Comparison of ENCODE assay signal across 9 cellular contexts in the genomic region with DNA sequence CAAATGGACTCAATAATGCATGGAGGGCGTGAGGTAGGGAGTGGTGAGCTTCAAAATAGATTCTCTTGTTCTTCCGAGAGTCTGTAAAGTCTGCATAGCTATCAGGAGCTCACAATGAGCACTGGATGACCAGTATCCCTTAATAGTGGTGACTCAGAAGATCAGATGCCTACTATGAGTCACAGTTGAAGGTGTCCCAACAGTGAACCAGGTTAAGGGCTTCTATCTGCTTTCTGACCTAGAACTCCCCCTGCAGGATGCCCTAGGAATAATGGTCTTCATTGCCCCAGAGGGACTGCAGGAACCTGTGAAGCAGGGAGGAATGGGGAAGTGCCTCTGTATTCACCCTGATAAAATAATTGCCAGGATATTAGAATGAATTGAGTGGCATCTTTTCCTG. TPM values are rescaled to one million over a fixed set of nuclear protein-coding genes. Genes with fewer than 3 reads are reported as not detected.
DNase-seq lines count a peak whose midpoint lies in the region; ATAC-seq and TF ChIP-seq lines count a peak whose summit lies in the region.
"Had no signal": no experiment of that assay in that cellular context is flagged by ENCODE, and none has a peak within 500 bp of the region (broad histone marks: within the 10 kb centered on the region; RNA-seq: fewer than 3 reads in every experiment).

No MANE protein-coding gene starts in this region.

- CTCF ChIA-PET in PC-9 (lab: Charles Lee), result no interaction called here
- CTCF ChIA-PET in activated CD4-positive, alpha-beta memory T cell treated with anti-CD3 and anti-CD28 coated beads for 36 hours (lab: Charles Lee), result interaction anchor here (0.6 kb wide), 1 partner anchor 198 kb away, joined by 3 read pairs; no protein-coding TSS in a partner anchor

- in situ Hi-C loops in GM13977 (cut with MboI; ENCODE audit: low pct_unique_long_range_greater_than_20kb, low sequenced_read_pairs, unreplicated experiment), result no loop called here

- H3K9me2 ChIP-seq in PC-9 (ENCODE audit: insufficient read depth), result no peaks in the 10 kb centered on the region

- H3K36me3 Mint-ChIP-seq in activated CD4-positive, alpha-beta memory T cell treated with anti-CD3 and anti-CD28 coated beads for 36 hours, result no peaks in the 10 kb centered on the region

- intact Hi-C loops in PC-9 (cut with micrococcal nuclease; ENCODE audit: unreplicated experiment), result no loop called here
- intact Hi-C loops in activated CD4-positive, alpha-beta memory T cell treated with anti-CD3 and anti-CD28 coated beads for 36 hours (cut with micrococcal nuclease), result no loop called here

- H3K9me3 Mint-ChIP-seq in activated CD4-positive, alpha-beta memory T cell treated with anti-CD3 and anti-CD28 coated beads for 36 hours, result no peaks in the 10 kb centered on the region

- H4K20me1 ChIP-seq in PC-9 (ENCODE audit: insufficient read depth), result no peaks in the 10 kb centered on the region

- no peak overlapping the region for H3K4me3 ChIP-seq in PC-9
- H3K4me3 ChIP-seq: psoas muscle had no signal

- H3K27me3 Mint-ChIP-seq in activated CD4-positive, alpha-beta memory T cell treated with anti-CD3 and anti-CD28 coated beads for 36 hours, result peaks cover 4% of the 10 kb centered on the region

- H3K4me1 ChIP-seq in PC-9 (replicated peaks; ENCODE audit: insufficient read depth), result no peaks in the 10 kb centered on the region
- H3K4me1 ChIP-seq: psoas muscle had no signal

- POLR2A ChIA-PET in PC-9 (lab: Charles Lee; ENCODE audit: unreplicated experiment), result no interaction called here
- POLR2A ChIA-PET in activated CD4-positive, alpha-beta memory T cell treated with anti-CD3 and anti-CD28 coated beads for 36 hours (lab: Charles Lee), result no interaction called here

- H3K79me2 ChIP-seq in PC-9 (ENCODE audit: low read depth), result no peaks in the 10 kb centered on the region

- ATAC-seq in HG03432 (IDR thresholded peaks at IDR 0.05; ENCODE audit: unreplicated experiment) (no peak), GM21360 (IDR thresholded peaks at IDR 0.05; ENCODE audit: unreplicated experiment) (no peak)

- H3K4me2 ChIP-seq in PC-9, result no peak overlapping the region

- no peak overlapping the region for H3K27ac ChIP-seq in C4-2B
- no peak overlapping the region for H3K27ac ChIP-seq in PC-9
- H3K27ac ChIP-seq: psoas muscle had no signal

- no peak overlapping the region for H3K27ac Mint-ChIP-seq in activated CD4-positive, alpha-beta memory T cell treated with anti-CD3 and anti-CD28 coated beads for 36 hours

- H3K4me3 Mint-ChIP-seq in activated CD4-positive, alpha-beta memory T cell treated with anti-CD3 and anti-CD28 coated beads for 36 hours, result no peak overlapping the region

- no peak overlapping the region for H2AFZ ChIP-seq in PC-9

- DNase-seq in GM13977 (ENCODE audit: low spot score), result no peak
- DNase-seq in PC-9, result peak; percentile 0 to 47
- DNase-seq in germinal center (ENCODE audit: low spot score), result peak; percentile 2
- DNase-seq in activated CD4-positive, alpha-beta memory T cell treated with anti-CD3 and anti-CD28 coated beads for 36 hours, result no peak
- DNase-seq in GM10266 (ENCODE audit: extremely low spot score), result no peak
- DNase-seq: psoas muscle had no signal

- no peaks in the 10 kb centered on the region for H3K4me1 Mint-ChIP-seq in activated CD4-positive, alpha-beta memory T cell treated with anti-CD3 and anti-CD28 coated beads for 36 hours (ENCODE audit: low read depth)

- peak; percentile 42 for TF ChIP-seq CTCF in C4-2B (conservative IDR thresholded peaks at IDR 0.05)
- TF ChIP-seq CTCF in GM13977 (IDR thresholded peaks at IDR 0.05; ENCODE audit: extremely low read depth, insufficient read depth, missing control alignments), result peak; percentile 25
- no peak; the same call in 1 of the 2 replicates for TF ChIP-seq CTCF in PC-9 (conservative IDR thresholded peaks at IDR 0.05)
- TF ChIP-seq CTCF in GM10266 (IDR thresholded peaks at IDR 0.05; ENCODE audit: control insufficient read depth, insufficient read depth, low read depth, missing control alignments), result no peak

- no peaks in the 10 kb centered on the region for H3K27me3 ChIP-seq in PC-9 (ENCODE audit: insufficient read depth, low read depth)

- no peaks in the 10 kb centered on the region for H3K9me3 ChIP-seq in PC-9 (ENCODE audit: insufficient read depth, low read depth)
- H3K9me3 ChIP-seq: psoas muscle had no signal

- BruUV-seq in PC-9 (replicated peaks; lab: Mats Ljungman, UMichigan), result no TSS peak

- no peaks in the 10 kb centered on the region for H3F3A ChIP-seq in PC-9 (ENCODE audit: insufficient read depth, low read depth)

- no peaks in the 10 kb centered on the region for H3K36me3 ChIP-seq in PC-9 (ENCODE audit: low read depth)

RNA-seq across cellular contexts. Expression of a gene that starts 22.1 kb away (rescaled TPM):
- total RNA-seq in PC-9 (2021), result not detected in 2 replicates
- total RNA-seq in activated CD4-positive, alpha-beta memory T cell treated with anti-CD3 and anti-CD28 coated beads for 36 hours, result not detected
- total RNA-seq: psoas muscle had no signal

Comparison
In these comparisons a context has a peak if more than half of its experiments do, and no peak if none do; other contexts are left out.
1. CTCF ChIP-seq: peak in C4-2B (single experiment) and GM13977 (single experiment); none in PC-9 (single experiment) and GM10266 (single experiment).
2. DNase-seq: peak in PC-9 (2 of 2) and germinal center (single experiment); none in GM13977 (single experiment), activated CD4-positive, alpha-beta memory T cell treated with anti-CD3 and anti-CD28 coated beads for 36 hours (single experiment) and GM10266 (single experiment).